Comparison of ENCODE assay signal across 1 cellular context in the genomic region with DNA sequence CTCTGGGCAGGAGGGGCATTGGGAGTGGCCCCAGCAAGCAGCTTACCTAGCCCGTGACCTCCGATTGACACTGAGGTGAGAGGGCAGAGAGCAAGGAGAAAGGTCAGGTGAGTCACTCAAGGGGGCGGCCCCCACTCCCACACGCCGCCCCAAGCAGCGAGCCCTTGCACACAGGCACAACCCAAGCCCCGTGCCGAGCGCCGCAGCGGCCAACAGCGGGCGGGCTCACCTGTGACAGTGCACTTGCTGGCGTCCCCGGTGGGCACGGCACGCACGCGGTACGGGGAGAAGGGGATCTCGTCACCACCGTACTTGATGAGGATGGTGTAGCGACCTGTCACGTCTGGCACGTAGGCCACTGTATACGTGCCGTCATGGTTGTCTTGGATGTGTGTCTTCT.
TF ChIP-seq lines count a peak whose summit lies in the region.

No MANE protein-coding gene starts in this region.

TF ChIP-seq in K562, 482 proteins besides CTCF, POLR2A, EP300 and RAD21:
- TF ChIP-seq NR2C1 (IDR thresholded peaks at IDR 0.05) (peak; percentile 58; the same call in 1 of the 2 replicates), NR2C1 (tag; IDR thresholded peaks at IDR 0.05) (peak; percentile 49), COPS2 (conservative IDR thresholded peaks at IDR 0.05) (no peak), EGR1 (conservative IDR thresholded peaks at IDR 0.05) (peak; percentile 58), POLR2G (IDR thresholded peaks at IDR 0.05; ENCODE audit: low read depth, low read length) (peak; percentile 37; the same call in 1 of the 2 replicates), RBFOX2 (IDR thresholded peaks at IDR 0.05; ENCODE audit: low read depth, low read length) (peak; percentile 33; the same call in 1 of the 2 replicates)
- TF ChIP-seq, protein P1, sequence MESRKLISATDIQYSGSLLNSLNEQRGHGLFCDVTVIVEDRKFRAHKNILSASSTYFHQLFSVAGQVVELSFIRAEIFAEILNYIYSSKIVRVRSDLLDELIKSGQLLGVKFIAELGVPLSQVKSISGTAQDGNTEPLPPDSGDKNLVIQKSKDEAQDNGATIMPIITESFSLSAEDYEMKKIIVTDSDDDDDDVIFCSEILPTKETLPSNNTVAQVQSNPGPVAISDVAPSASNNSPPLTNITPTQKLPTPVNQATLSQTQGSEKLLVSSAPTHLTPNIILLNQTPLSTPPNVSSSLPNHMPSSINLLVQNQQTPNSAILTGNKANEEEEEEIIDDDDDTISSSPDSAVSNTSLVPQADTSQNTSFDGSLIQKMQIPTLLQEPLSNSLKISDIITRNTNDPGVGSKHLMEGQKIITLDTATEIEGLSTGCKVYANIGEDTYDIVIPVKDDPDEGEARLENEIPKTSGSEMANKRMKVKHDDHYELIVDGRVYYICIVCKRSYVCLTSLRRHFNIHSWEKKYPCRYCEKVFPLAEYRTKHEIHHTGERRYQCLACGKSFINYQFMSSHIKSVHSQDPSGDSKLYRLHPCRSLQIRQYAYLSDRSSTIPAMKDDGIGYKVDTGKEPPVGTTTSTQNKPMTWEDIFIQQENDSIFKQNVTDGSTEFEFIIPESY (CRISPR knock-in tag; IDR thresholded peaks at IDR 0.05), result peak; percentile 65
- TF ChIP-seq, protein P2, sequence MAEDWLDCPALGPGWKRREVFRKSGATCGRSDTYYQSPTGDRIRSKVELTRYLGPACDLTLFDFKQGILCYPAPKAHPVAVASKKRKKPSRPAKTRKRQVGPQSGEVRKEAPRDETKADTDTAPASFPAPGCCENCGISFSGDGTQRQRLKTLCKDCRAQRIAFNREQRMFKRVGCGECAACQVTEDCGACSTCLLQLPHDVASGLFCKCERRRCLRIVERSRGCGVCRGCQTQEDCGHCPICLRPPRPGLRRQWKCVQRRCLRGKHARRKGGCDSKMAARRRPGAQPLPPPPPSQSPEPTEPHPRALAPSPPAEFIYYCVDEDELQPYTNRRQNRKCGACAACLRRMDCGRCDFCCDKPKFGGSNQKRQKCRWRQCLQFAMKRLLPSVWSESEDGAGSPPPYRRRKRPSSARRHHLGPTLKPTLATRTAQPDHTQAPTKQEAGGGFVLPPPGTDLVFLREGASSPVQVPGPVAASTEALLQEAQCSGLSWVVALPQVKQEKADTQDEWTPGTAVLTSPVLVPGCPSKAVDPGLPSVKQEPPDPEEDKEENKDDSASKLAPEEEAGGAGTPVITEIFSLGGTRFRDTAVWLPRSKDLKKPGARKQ (CRISPR knock-in tag; IDR thresholded peaks at IDR 0.05), result no peak
